Comparison of ENCODE assay signal across 1 cellular context in the genomic region with DNA sequence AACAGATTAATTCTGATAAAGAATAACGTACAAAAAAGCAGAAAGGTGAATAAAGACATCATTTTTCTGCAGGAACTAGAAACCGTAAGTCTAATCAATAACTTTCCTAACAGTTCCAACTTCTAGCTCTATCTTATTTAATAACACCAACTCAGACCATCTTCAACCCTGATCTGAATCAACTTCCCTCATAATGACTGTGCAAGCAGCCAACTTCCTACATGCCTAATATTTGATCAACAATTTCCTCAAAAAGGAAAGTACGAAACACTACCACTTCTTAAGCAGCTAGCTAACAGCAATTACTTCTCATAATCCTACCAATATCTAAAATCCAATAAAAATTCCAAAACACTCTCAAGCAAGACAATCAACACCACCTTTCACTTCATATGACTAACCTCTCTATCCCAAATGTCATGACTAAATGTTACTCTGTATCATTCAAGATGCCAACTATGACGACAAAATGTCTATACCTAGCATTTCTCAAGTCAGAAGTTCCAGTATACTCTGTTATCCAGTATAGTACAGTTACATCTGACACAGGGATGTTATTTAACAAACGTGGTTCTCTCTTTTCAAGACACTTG.
TF ChIP-seq lines count a peak whose summit lies in the region.

No MANE protein-coding gene starts in this region.

TF ChIP-seq in K562, 482 proteins besides CTCF, POLR2A, EP300 and RAD21 (continued from another document and continues in another):
- TF ChIP-seq MXD1 (CRISPR knock-in tag; IDR thresholded peaks at IDR 0.05; ENCODE audit: borderline replicate concordance, poor library complexity, severe bottlenecking) (no peak), ARID1B (IDR thresholded peaks at IDR 0.05) (0 out of 2 replicates have a peak, but pooled peaks have one; percentile 30), HDGF (IDR thresholded peaks at IDR 0.05) (peak; percentile 91), SOX6 (IDR thresholded peaks at IDR 0.05) (no peak), TAL1 (IDR thresholded peaks at IDR 0.05) (no peak), ZNF140 (CRISPR knock-in tag; IDR thresholded peaks at IDR 0.05) (no peak), C11orf30 (IDR thresholded peaks at IDR 0.05; ENCODE audit: low read depth) (peak; percentile 14; the same call in 1 of the 2 replicates), SMARCA4 (IDR thresholded peaks at IDR 0.05) (peak; percentile 36; the same call in 1 of the 2 replicates), XRCC3 (IDR thresholded peaks at IDR 0.05) (no peak), ZNF274 (IDR thresholded peaks at IDR 0.05; ENCODE audit: borderline replicate concordance, low read depth, low read length) (no peak), PHTF2 (CRISPR knock-in tag; IDR thresholded peaks at IDR 0.05) (no peak), SMAD1 (IDR thresholded peaks at IDR 0.05; ENCODE audit: low read depth, low read length, partially characterized antibody) (no peak), TAF9B (IDR thresholded peaks at IDR 0.05; ENCODE audit: partially characterized antibody) (no peak), KHSRP (IDR thresholded peaks at IDR 0.05) (peak; percentile 45; the same call in 1 of the 2 replicates), MYNN (IDR thresholded peaks at IDR 0.05) (no peak), MYNN (CRISPR knock-in tag; IDR thresholded peaks at IDR 0.05) (no peak), THRAP3 (IDR thresholded peaks at IDR 0.05; ENCODE audit: borderline replicate concordance) (peak; percentile 70; the same call in 1 of the 2 replicates), ZNF445 (CRISPR knock-in tag; IDR thresholded peaks at IDR 0.05; ENCODE audit: low read depth) (no peak), ETV6 (IDR thresholded peaks at IDR 0.05; ENCODE audit: borderline replicate concordance in 1 of 2, low read depth in 2 of 2, low read length in 1 of 2) (no peak), ETV6 (CRISPR knock-in tag; IDR thresholded peaks at IDR 0.05; ENCODE audit: borderline replicate concordance) (no peak), SMARCE1 (IDR thresholded peaks at IDR 0.05) (peak; percentile 42; the same call in 1 of the 2 replicates), ZBTB11 (CRISPR knock-in tag; IDR thresholded peaks at IDR 0.05) (no peak), TARDBP (IDR thresholded peaks at IDR 0.05) (no peak), U2AF2 (optimal IDR thresholded peaks at IDR 0.05; ENCODE audit: low read depth, low read length) (no peak), ZNF174 (CRISPR knock-in tag; IDR thresholded peaks at IDR 0.05) (no peak), DPF2 (IDR thresholded peaks at IDR 0.05) (peak; percentile 32; the same call in 1 of the 2 replicates), TRIM25 (IDR thresholded peaks at IDR 0.05; ENCODE audit: borderline replicate concordance) (peak; percentile 68; the same call in 1 of the 2 replicates), ERF (CRISPR knock-in tag; IDR thresholded peaks at IDR 0.05) (no peak), ZNF316 (IDR thresholded peaks at IDR 0.05) (peak; percentile 29; the same call in 1 of the 2 replicates), EGR1 (conservative IDR thresholded peaks at IDR 0.05) (no peak), SMAD3 (CRISPR knock-in tag; conservative IDR thresholded peaks at IDR 0.05) (no peak), GABPB2 (CRISPR knock-in tag; conservative IDR thresholded peaks at IDR 0.05) (no peak), BCOR (IDR thresholded peaks at IDR 0.05) (no peak), HDAC1 (IDR thresholded peaks at IDR 0.05) (peak in 1 of 2 experiments; percentile 44; a peak in 1 of 4 replicates), EP400 (IDR thresholded peaks at IDR 0.05) (peak; percentile 5; the same call in 1 of the 2 replicates), ARID3B (CRISPR knock-in tag; IDR thresholded peaks at IDR 0.05; ENCODE audit: borderline replicate concordance) (no peak), NBN (IDR thresholded peaks at IDR 0.05; ENCODE audit: low read depth) (peak; percentile 74; the same call in 1 of the 2 replicates), RBM15 (IDR thresholded peaks at IDR 0.05; ENCODE audit: insufficient read depth, low read length) (no peak), HNRNPH1 (optimal IDR thresholded peaks at IDR 0.05; ENCODE audit: low read depth, low read length) (no peak), MNT (conservative IDR thresholded peaks at IDR 0.05) (0 out of 4 replicates have a peak, but pooled peaks of 1 of the 2 experiments have one; percentile 30), MIER1 (IDR thresholded peaks at IDR 0.05; ENCODE audit: low read depth) (0 out of 2 replicates have a peak, but pooled peaks have one; percentile 12), SRF (CRISPR knock-in tag; IDR thresholded peaks at IDR 0.05) (0 out of 4 replicates have a peak, but pooled peaks of 1 of the 2 experiments have one; percentile 19), DACH1 (IDR thresholded peaks at IDR 0.05; ENCODE audit: partially characterized antibody) (no peak), LARP7 (IDR thresholded peaks at IDR 0.05) (peak; percentile 40; the same call in 1 of the 2 replicates), TGIF2 (CRISPR knock-in tag; IDR thresholded peaks at IDR 0.05) (no peak)
- TF ChIP-seq, protein P1, sequence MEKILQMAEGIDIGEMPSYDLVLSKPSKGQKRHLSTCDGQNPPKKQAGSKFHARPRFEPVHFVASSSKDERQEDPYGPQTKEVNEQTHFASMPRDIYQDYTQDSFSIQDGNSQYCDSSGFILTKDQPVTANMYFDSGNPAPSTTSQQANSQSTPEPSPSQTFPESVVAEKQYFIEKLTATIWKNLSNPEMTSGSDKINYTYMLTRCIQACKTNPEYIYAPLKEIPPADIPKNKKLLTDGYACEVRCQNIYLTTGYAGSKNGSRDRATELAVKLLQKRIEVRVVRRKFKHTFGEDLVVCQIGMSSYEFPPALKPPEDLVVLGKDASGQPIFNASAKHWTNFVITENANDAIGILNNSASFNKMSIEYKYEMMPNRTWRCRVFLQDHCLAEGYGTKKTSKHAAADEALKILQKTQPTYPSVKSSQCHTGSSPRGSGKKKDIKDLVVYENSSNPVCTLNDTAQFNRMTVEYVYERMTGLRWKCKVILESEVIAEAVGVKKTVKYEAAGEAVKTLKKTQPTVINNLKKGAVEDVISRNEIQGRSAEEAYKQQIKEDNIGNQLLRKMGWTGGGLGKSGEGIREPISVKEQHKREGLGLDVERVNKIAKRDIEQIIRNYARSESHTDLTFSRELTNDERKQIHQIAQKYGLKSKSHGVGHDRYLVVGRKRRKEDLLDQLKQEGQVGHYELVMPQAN (IDR thresholded peaks at IDR 0.05; ENCODE audit: borderline replicate concordance): peak; percentile 63; the same call in 1 of the 2 replicates
- TF ChIP-seq, protein P2, sequence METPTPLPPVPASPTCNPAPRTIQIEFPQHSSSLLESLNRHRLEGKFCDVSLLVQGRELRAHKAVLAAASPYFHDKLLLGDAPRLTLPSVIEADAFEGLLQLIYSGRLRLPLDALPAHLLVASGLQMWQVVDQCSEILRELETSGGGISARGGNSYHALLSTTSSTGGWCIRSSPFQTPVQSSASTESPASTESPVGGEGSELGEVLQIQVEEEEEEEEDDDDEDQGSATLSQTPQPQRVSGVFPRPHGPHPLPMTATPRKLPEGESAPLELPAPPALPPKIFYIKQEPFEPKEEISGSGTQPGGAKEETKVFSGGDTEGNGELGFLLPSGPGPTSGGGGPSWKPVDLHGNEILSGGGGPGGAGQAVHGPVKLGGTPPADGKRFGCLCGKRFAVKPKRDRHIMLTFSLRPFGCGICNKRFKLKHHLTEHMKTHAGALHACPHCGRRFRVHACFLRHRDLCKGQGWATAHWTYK (CRISPR knock-in tag; IDR thresholded peaks at IDR 0.05): no peak
- TF ChIP-seq, protein P3, sequence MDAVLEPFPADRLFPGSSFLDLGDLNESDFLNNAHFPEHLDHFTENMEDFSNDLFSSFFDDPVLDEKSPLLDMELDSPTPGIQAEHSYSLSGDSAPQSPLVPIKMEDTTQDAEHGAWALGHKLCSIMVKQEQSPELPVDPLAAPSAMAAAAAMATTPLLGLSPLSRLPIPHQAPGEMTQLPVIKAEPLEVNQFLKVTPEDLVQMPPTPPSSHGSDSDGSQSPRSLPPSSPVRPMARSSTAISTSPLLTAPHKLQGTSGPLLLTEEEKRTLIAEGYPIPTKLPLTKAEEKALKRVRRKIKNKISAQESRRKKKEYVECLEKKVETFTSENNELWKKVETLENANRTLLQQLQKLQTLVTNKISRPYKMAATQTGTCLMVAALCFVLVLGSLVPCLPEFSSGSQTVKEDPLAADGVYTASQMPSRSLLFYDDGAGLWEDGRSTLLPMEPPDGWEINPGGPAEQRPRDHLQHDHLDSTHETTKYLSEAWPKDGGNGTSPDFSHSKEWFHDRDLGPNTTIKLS (IDR thresholded peaks at IDR 0.05; ENCODE audit: borderline replicate concordance, low read depth): no peak
- TF ChIP-seq, protein P4, sequence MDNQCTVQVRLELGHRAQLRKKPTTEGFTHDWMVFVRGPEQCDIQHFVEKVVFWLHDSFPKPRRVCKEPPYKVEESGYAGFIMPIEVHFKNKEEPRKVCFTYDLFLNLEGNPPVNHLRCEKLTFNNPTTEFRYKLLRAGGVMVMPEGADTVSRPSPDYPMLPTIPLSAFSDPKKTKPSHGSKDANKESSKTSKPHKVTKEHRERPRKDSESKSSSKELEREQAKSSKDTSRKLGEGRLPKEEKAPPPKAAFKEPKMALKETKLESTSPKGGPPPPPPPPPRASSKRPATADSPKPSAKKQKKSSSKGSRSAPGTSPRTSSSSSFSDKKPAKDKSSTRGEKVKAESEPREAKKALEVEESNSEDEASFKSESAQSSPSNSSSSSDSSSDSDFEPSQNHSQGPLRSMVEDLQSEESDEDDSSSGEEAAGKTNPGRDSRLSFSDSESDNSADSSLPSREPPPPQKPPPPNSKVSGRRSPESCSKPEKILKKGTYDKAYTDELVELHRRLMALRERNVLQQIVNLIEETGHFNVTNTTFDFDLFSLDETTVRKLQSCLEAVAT (IDR thresholded peaks at IDR 0.05): peak; percentile 65 to 68; a peak in 2 of 4 replicates
